1 cellular context compared by ENCODE assay signal in the genomic region with DNA sequence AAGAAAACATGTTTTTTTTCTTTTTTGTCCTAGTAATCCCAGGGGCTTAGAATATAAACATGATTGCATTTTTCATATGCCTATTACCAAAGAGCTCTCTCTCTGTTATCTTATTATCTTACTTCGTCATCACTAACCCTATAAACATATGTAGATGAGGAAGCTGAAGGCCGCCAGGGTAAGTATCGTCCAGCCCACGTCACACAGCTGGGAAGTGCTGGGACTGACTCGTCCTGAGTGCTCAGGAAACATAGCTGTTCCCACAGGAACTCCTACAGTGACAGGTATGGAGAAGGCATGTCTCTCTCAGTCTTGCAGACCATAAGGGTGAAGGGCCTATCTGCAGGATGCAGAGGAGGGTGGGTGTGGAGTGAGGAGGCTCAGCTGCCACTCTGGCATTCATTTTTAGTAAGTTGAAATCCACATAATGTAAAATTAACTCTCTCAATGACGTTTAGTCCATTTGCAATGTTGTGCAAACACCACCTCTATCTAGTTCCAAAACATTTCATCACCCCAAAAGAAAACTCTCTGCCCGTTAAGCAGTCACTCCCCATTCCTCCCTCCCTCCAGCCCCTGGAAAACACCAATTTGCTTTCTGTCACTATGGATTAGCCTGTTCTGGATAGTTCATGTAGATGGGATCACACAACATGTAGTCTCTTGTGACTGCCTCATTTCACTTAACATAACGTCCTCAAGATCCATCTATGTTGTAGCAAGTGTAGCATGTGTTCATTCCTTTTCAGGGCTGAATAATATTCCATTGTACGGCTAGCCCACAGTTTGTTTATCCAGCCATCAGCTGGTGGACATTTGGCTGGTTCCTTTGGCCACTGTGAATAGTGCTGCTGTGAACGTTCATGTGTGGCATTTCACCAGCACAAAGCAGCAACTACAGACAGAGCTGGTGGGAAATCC.
A peak's percentile ranks its signal among the peaks of the same experiment; 100 is the strongest.
TF ChIP-seq lines count a peak whose summit lies in the region.

No MANE protein-coding gene starts in this region.

TF ChIP-seq in endothelial cell of umbilical vein, 7 proteins besides CTCF, POLR2A, EP300 and RAD21 (continued from another document):
- TF ChIP-seq FOS (IDR thresholded peaks at IDR 0.05; ENCODE audit: borderline replicate concordance, insufficient read depth, low read length) (peak; percentile 83), JUN (IDR thresholded peaks at IDR 0.05; ENCODE audit: borderline replicate concordance, insufficient read depth, insufficient read length, low read depth) (peak; percentile 82), POLR2AphosphoS5 (IDR thresholded peaks at IDR 0.05; ENCODE audit: insufficient read depth, low read depth, low read length) (no peak)
